In the genomic region with DNA sequence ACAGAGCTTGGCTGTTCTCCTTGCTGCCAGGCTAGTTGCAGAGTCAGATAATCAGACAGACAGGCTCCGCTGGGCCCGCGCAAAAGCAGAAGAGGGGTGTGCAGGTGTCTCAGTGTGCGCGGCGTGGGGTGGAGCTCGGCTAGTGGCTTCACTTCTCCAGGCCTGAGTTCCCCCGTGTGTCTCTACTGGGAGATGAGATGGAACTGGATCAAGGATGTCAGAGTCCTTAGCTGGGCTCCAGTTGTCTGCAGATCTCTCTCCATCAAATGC, we compare ENCODE assay signal across 20 cellular contexts. TPM values are rescaled to one million over a fixed set of nuclear protein-coding genes. Genes with fewer than 3 reads are reported as not detected.
"Had no signal": no experiment of that assay in that cellular context is flagged by ENCODE, and none has a peak within 500 bp of the region (broad histone marks: within the 10 kb centered on the region; RNA-seq: fewer than 3 reads in every experiment).

No MANE protein-coding gene starts in this region.

- H3K4me1 ChIP-seq: gastrocnemius medialis, prostate gland, right lobe of liver, stomach, uterus had no signal

- DNase-seq: activated CD4-positive, alpha-beta T cell treated with anti-CD3 and anti-CD28 coated beads, Interleukin-2, amount 10 ng/mL, durations not matched to agents 7 days and 5 days; activated naive CD8-positive, alpha-beta T cell treated with anti-CD3 and anti-CD28 coated beads, Interleukin-2, amount 10 ng/mL, durations not matched to agents 7 days and 5 days; anterior cingulate cortex; brain microvascular endothelial cell; effector memory CD8-positive, alpha-beta T cell; mesendoderm; nucleus accumbens; stimulated activated CD4-positive, alpha-beta T cell treated with anti-CD3 and anti-CD28 coated beads, Interleukin-1b, Interleukin-23, amount 100 ng/mL, for 48 hours; stomach had no signal

- H3K27me3 Mint-ChIP-seq: activated CD4-positive, alpha-beta T cell treated with anti-CD3 and anti-CD28 coated beads, Interleukin-2, amount 10 ng/mL, durations not matched to agents 7 days and 5 days; activated naive CD8-positive, alpha-beta T cell treated with anti-CD3 and anti-CD28 coated beads, Interleukin-2, amount 10 ng/mL, durations not matched to agents 7 days and 5 days; dendritic cell treated with granulocyte-macrophage colony-stimulating factor and Interleukin-4, amounts not matched to agents 40 ng/mL and 50 ng/mL, for 4 days had no signal

- H3K27ac Mint-ChIP-seq: activated CD4-positive, alpha-beta T cell treated with anti-CD3 and anti-CD28 coated beads, Interleukin-2, amount 10 ng/mL, durations not matched to agents 7 days and 5 days; activated naive CD8-positive, alpha-beta T cell treated with anti-CD3 and anti-CD28 coated beads, Interleukin-2, amount 10 ng/mL, durations not matched to agents 7 days and 5 days; activated T-helper 1 cell treated with anti-CD3 and anti-CD28 coated beads, Interleukin-12 subunit alpha, Interleukin-12 subunit beta, Interleukin-2, Interleukin-4 antibody, amounts not matched to agents 30 ng/mL and 10 ng/mL and 1 ng/mL, durations not matched to agents 14 hours and 24 hours and 36 hours; dendritic cell treated with granulocyte-macrophage colony-stimulating factor and Interleukin-4, amounts not matched to agents 40 ng/mL and 50 ng/mL, for 4 days; effector memory CD8-positive, alpha-beta T cell; natural killer cell treated with Interleukin-12 subunit alpha and Interleukin-12 subunit beta and Interleukin-15 and Interleukin-18, amount 100 ng/mL, for 72 hours had no signal

- H3K4me3 ChIP-seq: gastrocnemius medialis, prostate gland, right lobe of liver, stomach, thoracic aorta, uterus had no signal

- H3K36me3 ChIP-seq: brain microvascular endothelial cell, gastrocnemius medialis, prostate gland, right lobe of liver, thoracic aorta, uterus had no signal

- H3K4me1 Mint-ChIP-seq: activated CD4-positive, alpha-beta T cell treated with anti-CD3 and anti-CD28 coated beads, Interleukin-2, amount 10 ng/mL, durations not matched to agents 7 days and 5 days; activated naive CD8-positive, alpha-beta T cell treated with anti-CD3 and anti-CD28 coated beads, Interleukin-2, amount 10 ng/mL, durations not matched to agents 7 days and 5 days had no signal

- H3K36me3 Mint-ChIP-seq: activated naive CD8-positive, alpha-beta T cell treated with anti-CD3 and anti-CD28 coated beads, Interleukin-2, amount 10 ng/mL, durations not matched to agents 7 days and 5 days; natural killer cell treated with Interleukin-12 subunit alpha and Interleukin-12 subunit beta and Interleukin-15 and Interleukin-18, amount 100 ng/mL, for 72 hours had no signal

- H3K27ac ChIP-seq: brain microvascular endothelial cell, epithelial cell of prostate, gastrocnemius medialis, prostate gland, right lobe of liver, stomach, thoracic aorta, uterus had no signal

- H3K9me3 ChIP-seq: gastrocnemius medialis, prostate gland, right lobe of liver, stomach, thoracic aorta, uterus had no signal

- H3K4me3 Mint-ChIP-seq: activated CD4-positive, alpha-beta T cell treated with anti-CD3 and anti-CD28 coated beads, Interleukin-2, amount 10 ng/mL, durations not matched to agents 7 days and 5 days; activated naive CD8-positive, alpha-beta T cell treated with anti-CD3 and anti-CD28 coated beads, Interleukin-2, amount 10 ng/mL, durations not matched to agents 7 days and 5 days; activated T-helper 1 cell treated with anti-CD3 and anti-CD28 coated beads, Interleukin-12 subunit alpha, Interleukin-12 subunit beta, Interleukin-2, Interleukin-4 antibody, amounts not matched to agents 30 ng/mL and 10 ng/mL and 1 ng/mL, durations not matched to agents 14 hours and 24 hours and 36 hours; dendritic cell treated with granulocyte-macrophage colony-stimulating factor and Interleukin-4, amounts not matched to agents 40 ng/mL and 50 ng/mL, for 4 days; effector memory CD8-positive, alpha-beta T cell; natural killer cell treated with Interleukin-12 subunit alpha and Interleukin-12 subunit beta and Interleukin-15 and Interleukin-18, amount 100 ng/mL, for 72 hours had no signal

- H3K27me3 ChIP-seq: brain microvascular endothelial cell, gastrocnemius medialis, right lobe of liver, stomach, uterus had no signal

- ATAC-seq: effector memory CD8-positive, alpha-beta T cell; gastrocnemius medialis; natural killer cell treated with Interleukin-12 subunit alpha and Interleukin-12 subunit beta and Interleukin-15 and Interleukin-18, amount 100 ng/mL, for 72 hours; right lobe of liver had no signal

RNA-seq across cellular contexts. Expression of a gene that starts 21.1 kb away (rescaled TPM):
- total RNA-seq: activated CD4-positive, alpha-beta T cell treated with anti-CD3 and anti-CD28 coated beads, Interleukin-2, amount 10 ng/mL, durations not matched to agents 7 days and 5 days; activated CD8-positive, alpha-beta memory T cell treated with anti-CD3 and anti-CD28 coated beads for 36 hours; activated naive CD8-positive, alpha-beta T cell treated with anti-CD3 and anti-CD28 coated beads, Interleukin-2, amount 10 ng/mL, durations not matched to agents 7 days and 5 days; activated T-helper 1 cell treated with anti-CD3 and anti-CD28 coated beads, Interleukin-12 subunit alpha, Interleukin-12 subunit beta, Interleukin-2, Interleukin-4 antibody, amounts not matched to agents 30 ng/mL and 10 ng/mL and 1 ng/mL, durations not matched to agents 14 hours and 24 hours and 36 hours; natural killer cell treated with Interleukin-12 subunit alpha and Interleukin-12 subunit beta and Interleukin-15 and Interleukin-18, amount 100 ng/mL, for 72 hours; T-helper 2 cell treated with Interferon-gamma antibody and Interleukin-4, amounts not matched to agents 100 ng/mL and 5 ng/mL, for 36 hours had no signal
